Comparison of ENCODE assay signal across 23 cellular contexts in genomic region chr15:56019819-56020218, GRCh38.
"Had no signal": no experiment of that assay in that cellular context is flagged by ENCODE, and none has a peak within 500 bp of the region (broad histone marks: within the 10 kb centered on the region; RNA-seq: fewer than 3 reads in every experiment).

No MANE protein-coding gene starts in this region.

- H2AFZ ChIP-seq: hepatocyte had no signal

- H3K27me3 Mint-ChIP-seq: dendritic cell treated with granulocyte-macrophage colony-stimulating factor and Interleukin-4, amounts not matched to agents 40 ng/mL and 50 ng/mL, for 4 days had no signal

- H3K4me3 Mint-ChIP-seq: activated T-cell treated with anti-CD3 and anti-CD28 coated beads, Interleukin-2, amount 50 U/mL, for 72 hours; central memory CD8-positive, alpha-beta T cell; dendritic cell treated with granulocyte-macrophage colony-stimulating factor and Interleukin-4, amounts not matched to agents 40 ng/mL and 50 ng/mL, for 4 days; endodermal cell; nephron had no signal

- H3K9me3 ChIP-seq: esophagus muscularis mucosa had no signal

- DNase-seq: activated CD4-positive, alpha-beta T cell treated with anti-CD3 and anti-CD28 coated beads for 4 hours; activated CD4-positive, alpha-beta T cell treated with anti-CD3 and anti-CD28 coated beads, Interleukin-2, amount 50 U/mL, for 4 hours; activated CD4-positive, CD25-positive, alpha-beta regulatory T cell; activated naive CD4-positive, alpha-beta T cell; activated T-cell treated with anti-CD3 and anti-CD28 coated beads for 4 hours; activated T-cell treated with anti-CD3 and anti-CD28 coated beads, Interleukin-2, amount 50 U/mL, for 72 hours; endodermal cell; foreskin melanocyte; kidney; left colon; mammary epithelial cell; posterior cingulate gyrus; right cardiac atrium; stimulated activated CD4-positive, alpha-beta T cell treated with anti-CD3 and anti-CD28 coated beads, Interleukin-2, amount 100 ng/mL, for 48 hours; stimulated activated naive CD4-positive, alpha-beta T cell treated with Interleukin-2 at 50 U/mL for 16 hours had no signal

- H3K36me3 ChIP-seq: esophagus muscularis mucosa, tibial nerve had no signal

- H3K4me1 Mint-ChIP-seq: central memory CD8-positive, alpha-beta T cell; endodermal cell; nephron had no signal

- FAIRE-seq: bronchial epithelial cell, kidney had no signal

- H3K79me2 ChIP-seq: hepatocyte had no signal

- H3K4me1 ChIP-seq: esophagus muscularis mucosa, tibial nerve had no signal

- ATAC-seq: activated T-cell treated with anti-CD3 and anti-CD28 coated beads, Interleukin-2, amount 50 U/mL, for 72 hours; left colon; right cardiac atrium had no signal

- H3K4me2 ChIP-seq: hepatocyte had no signal

- H3K27ac Mint-ChIP-seq: activated naive CD4-positive, alpha-beta T cell treated with anti-CD3 and anti-CD28 coated beads, Interleukin-2, amount 50 U/mL, for 72 hours; activated T-cell treated with anti-CD3 and anti-CD28 coated beads, Interleukin-2, amount 50 U/mL, for 72 hours; dendritic cell treated with granulocyte-macrophage colony-stimulating factor and Interleukin-4, amounts not matched to agents 40 ng/mL and 50 ng/mL, for 4 days; endodermal cell; nephron had no signal

- H3K27ac ChIP-seq: esophagus muscularis mucosa, hepatocyte, tibial nerve had no signal

- H3K27me3 ChIP-seq: esophagus muscularis mucosa, hepatocyte, tibial nerve had no signal

- H3K4me3 ChIP-seq: esophagus muscularis mucosa, hepatocyte, tibial nerve had no signal
